In the genomic region with DNA sequence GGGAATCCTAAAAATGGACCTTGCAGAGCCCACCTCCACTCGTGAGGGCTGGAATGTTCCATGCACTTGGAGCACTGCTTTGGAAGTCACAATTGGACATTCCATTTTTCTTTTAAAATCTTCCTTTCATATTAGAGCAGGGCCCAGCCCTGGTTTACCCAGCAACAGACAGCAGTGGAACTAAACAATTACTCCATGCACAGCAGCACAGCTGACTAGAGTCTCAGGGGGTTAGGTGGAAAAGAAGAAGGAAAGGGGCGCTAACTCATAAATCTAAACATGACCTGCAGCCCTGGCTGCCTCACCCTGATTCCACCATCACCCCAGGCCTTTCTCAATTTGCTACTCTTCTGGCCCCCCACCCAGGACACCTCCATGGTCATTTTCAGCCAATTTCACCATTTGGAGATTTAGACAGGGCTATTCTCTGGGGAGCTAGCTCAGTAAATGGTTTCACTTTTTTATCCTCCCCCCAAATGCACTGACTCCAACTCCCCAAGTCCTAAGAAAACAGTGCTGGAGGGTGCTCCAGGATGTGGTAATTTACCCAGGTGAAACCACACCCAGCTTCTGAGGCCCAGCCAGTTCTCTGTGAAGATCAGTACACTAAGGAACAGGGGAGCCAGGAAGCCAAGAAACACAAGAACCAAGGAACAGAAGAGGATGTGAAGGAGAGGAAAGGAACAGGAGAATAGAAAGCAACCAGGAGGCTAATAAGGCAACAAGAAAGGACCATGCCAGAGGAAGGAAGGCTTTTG, we compare ENCODE assay signal across 18 cellular contexts. TPM values are rescaled to one million over a fixed set of nuclear protein-coding genes. Genes with fewer than 3 reads are reported as not detected.
DNase-seq lines count a peak whose midpoint lies in the region; ATAC-seq and TF ChIP-seq lines count a peak whose summit lies in the region.
"Had no signal": no experiment of that assay in that cellular context is flagged by ENCODE, and none has a peak within 500 bp of the region (broad histone marks: within the 10 kb centered on the region; RNA-seq: fewer than 3 reads in every experiment).

No MANE protein-coding gene starts in this region.

- H3K9me3 ChIP-seq in breast epithelium (no peaks in the 10 kb centered on the region), ascending aorta (no peaks in the 10 kb centered on the region)

- intact Hi-C loops in activated CD4-positive, alpha-beta T cell treated with anti-CD3 and anti-CD28 coated beads, Interleukin-2, amount 10 ng/mL, durations not matched to agents 24 days and 14 days (cut with micrococcal nuclease): no loop called here
- intact Hi-C loops in breast epithelium (cut with DNase I; ENCODE audit: low total_unique reads) (no loop called here), sciatic nerve (cut with DNase I) (no loop called here), ascending aorta (cut with DNase I) (no loop called here), natural killer cell (cut with micrococcal nuclease) (no loop called here)

- no peaks in the 10 kb centered on the region for H3K9me3 Mint-ChIP-seq in activated CD4-positive, alpha-beta T cell treated with anti-CD3 and anti-CD28 coated beads, Interleukin-2, amount 10 ng/mL, durations not matched to agents 24 days and 14 days
- no peaks in the 10 kb centered on the region for H3K9me3 Mint-ChIP-seq in natural killer cell
- H3K9me3 Mint-ChIP-seq in osteocyte (ENCODE audit: unreplicated experiment): no peaks in the 10 kb centered on the region

- TF ChIP-seq CTCF in breast epithelium (IDR thresholded peaks at IDR 0.05): no peak
- no peak for TF ChIP-seq CTCF in ascending aorta (IDR thresholded peaks at IDR 0.05)
- no peak for TF ChIP-seq CTCF in natural killer cell (IDR thresholded peaks at IDR 0.05)
- TF ChIP-seq CTCF in osteocyte (IDR thresholded peaks at IDR 0.05): no peak

- no peak for TF ChIP-seq POLR2A in breast epithelium (IDR thresholded peaks at IDR 0.05)

- H3K27me3 ChIP-seq in breast epithelium: no peaks in the 10 kb centered on the region
- H3K27me3 ChIP-seq in ascending aorta: no peaks in the 10 kb centered on the region

- peaks cover 4% of the 10 kb centered on the region for H3K27me3 Mint-ChIP-seq in activated CD4-positive, alpha-beta T cell treated with anti-CD3 and anti-CD28 coated beads, Interleukin-2, amount 10 ng/mL, durations not matched to agents 24 days and 14 days
- H3K27me3 Mint-ChIP-seq in natural killer cell (ENCODE audit: low read depth in 2 of 2) (peaks cover 11 to 14% of the 10 kb centered on the region in 2 donors), osteocyte (ENCODE audit: unreplicated experiment) (peaks cover 20% of the 10 kb centered on the region)

- ATAC-seq in sciatic nerve (peak; percentile 95), natural killer cell (no peak)
- ATAC-seq: HepG2, Right ventricle myocardium inferior had no signal

- peak overlapping the region; percentile 1 for H3K27ac Mint-ChIP-seq in activated CD4-positive, alpha-beta T cell treated with anti-CD3 and anti-CD28 coated beads, Interleukin-2, amount 10 ng/mL, durations not matched to agents 24 days and 14 days
- H3K27ac Mint-ChIP-seq in natural killer cell (no peak overlapping the region), osteocyte (ENCODE audit: unreplicated experiment) (no peak overlapping the region)

- H3K4me3 ChIP-seq in breast epithelium (no peak overlapping the region), ascending aorta (no peak overlapping the region)

- no peaks in the 10 kb centered on the region for H3K4me1 ChIP-seq in breast epithelium
- H3K4me1 ChIP-seq in ascending aorta: no peaks in the 10 kb centered on the region

- peak overlapping the region; percentile 13 for H3K4me3 Mint-ChIP-seq in activated CD4-positive, alpha-beta T cell treated with anti-CD3 and anti-CD28 coated beads, Interleukin-2, amount 10 ng/mL, durations not matched to agents 24 days and 14 days
- H3K4me3 Mint-ChIP-seq in natural killer cell (no peak overlapping the region), osteocyte (ENCODE audit: unreplicated experiment) (no peak overlapping the region)

- peaks cover 20% of the 10 kb centered on the region for H3K4me1 Mint-ChIP-seq in activated CD4-positive, alpha-beta T cell treated with anti-CD3 and anti-CD28 coated beads, Interleukin-2, amount 10 ng/mL, durations not matched to agents 24 days and 14 days
- H3K4me1 Mint-ChIP-seq in natural killer cell (peaks cover 4% of the 10 kb centered on the region in 2 donors), osteocyte (ENCODE audit: unreplicated experiment) (peaks cover 9% of the 10 kb centered on the region)

- H3K36me3 Mint-ChIP-seq in activated CD4-positive, alpha-beta T cell treated with anti-CD3 and anti-CD28 coated beads, Interleukin-2, amount 10 ng/mL, durations not matched to agents 24 days and 14 days (ENCODE audit: low read depth): no peaks in the 10 kb centered on the region
- H3K36me3 Mint-ChIP-seq in natural killer cell: no peaks in the 10 kb centered on the region
- no peaks in the 10 kb centered on the region for H3K36me3 Mint-ChIP-seq in osteocyte (ENCODE audit: unreplicated experiment)

- H3K27ac ChIP-seq in breast epithelium: no peak overlapping the region
- H3K27ac ChIP-seq in ascending aorta: no peak overlapping the region

- peak; percentile 74 for DNase-seq in activated CD4-positive, alpha-beta T cell treated with anti-CD3 and anti-CD28 coated beads, Interleukin-2, amount 10 ng/mL, durations not matched to agents 24 days and 14 days
- no peak for DNase-seq in activated CD4-positive, alpha-beta T cell treated with anti-CD3 and anti-CD28 coated beads for 48 hours
- peak; percentile 12 for DNase-seq in MV-4-11 (lab: John Stamatoyannopoulos, UW)
- peak; percentile 21 to 59 for DNase-seq in breast epithelium (ENCODE audit: low spot score in 2 of 2)
- DNase-seq in sciatic nerve (ENCODE audit: low spot score): no peak
- DNase-seq in ascending aorta (ENCODE audit: low spot score in 2 of 2): no peak
- DNase-seq in natural killer cell: no peak
- no peak for DNase-seq in osteocyte (ENCODE audit: extremely low spot score, unreplicated experiment)
- DNase-seq: activated CD8-positive, alpha-beta memory T cell treated with anti-CD3 and anti-CD28 coated beads, Interleukin-2, amount 50 U/mL, for 4 hours; amniotic stem cell; mesenchymal stem cell; NCI-H1436; NCI-H524 had no signal

- no peaks in the 10 kb centered on the region for H3K36me3 ChIP-seq in breast epithelium
- no peaks in the 10 kb centered on the region for H3K36me3 ChIP-seq in ascending aorta

RNA-seq across cellular contexts. Expression of a gene that starts 1.6 kb away (rescaled TPM):
- not detected in 2 replicates for total RNA-seq in activated CD4-positive, alpha-beta T cell treated with anti-CD3 and anti-CD28 coated beads, Interleukin-2, amount 10 ng/mL, durations not matched to agents 24 days and 14 days
- 1 to 10 TPM in 1 of 3 donors, under 1 TPM in 1, not detected in 1; 0.29 to 7.5 TPM for total RNA-seq in breast epithelium
- not detected for total RNA-seq in sciatic nerve
- not detected for total RNA-seq in ascending aorta
- total RNA-seq in natural killer cell: not detected
- total RNA-seq in osteocyte: not detected in 2 replicates
- total RNA-seq: A673, fibroblast of lung, HepG2, osteoblast, Right ventricle myocardium inferior had no signal

RNA-seq across cellular contexts. Expression of a gene that starts 40.1 kb away (rescaled TPM):
- not detected in 2 replicates for total RNA-seq in activated CD4-positive, alpha-beta T cell treated with anti-CD3 and anti-CD28 coated beads, Interleukin-2, amount 10 ng/mL, durations not matched to agents 24 days and 14 days
- under 1 TPM in 1 of 3 donors, not detected in 2; under 0.01 TPM for total RNA-seq in breast epithelium
- total RNA-seq in sciatic nerve: not detected
- total RNA-seq in ascending aorta: not detected
- not detected for total RNA-seq in natural killer cell
- total RNA-seq in osteocyte: not detected in 2 replicates
- total RNA-seq: A673, fibroblast of lung, HepG2, osteoblast, Right ventricle myocardium inferior had no signal

RNA-seq across cellular contexts. Expression of a gene that starts 58.6 kb away (rescaled TPM):
- total RNA-seq in activated CD4-positive, alpha-beta T cell treated with anti-CD3 and anti-CD28 coated beads, Interleukin-2, amount 10 ng/mL, durations not matched to agents 24 days and 14 days: 4.7 and 5.8 TPM in 2 replicates
- total RNA-seq in breast epithelium (1 to 10 TPM; 1.0 to 6.4 (median 4.9) TPM), sciatic nerve (4.7 TPM), ascending aorta (3.5 TPM), natural killer cell (1 to 10 TPM in 1 of 3 donors, under 1 TPM in 2; 0.45 to 1.0 (median 0.48) TPM), osteocyte (1.5 and 2.0 TPM in 2 replicates)
- total RNA-seq: HepG2 had no signal

RNA-seq across cellular contexts. Expression of a gene that starts 58.6 kb away (rescaled TPM):
- 0.09 and 0.21 TPM in 2 replicates for total RNA-seq in activated CD4-positive, alpha-beta T cell treated with anti-CD3 and anti-CD28 coated beads, Interleukin-2, amount 10 ng/mL, durations not matched to agents 24 days and 14 days
- total RNA-seq in breast epithelium (under 1 TPM in 1 of 3 donors, not detected in 2; 0.15 TPM), sciatic nerve (not detected), ascending aorta (not detected), natural killer cell (not detected), osteocyte (not detected in 2 replicates)
- total RNA-seq: HepG2, Right ventricle myocardium inferior had no signal

Comparison
In these comparisons a context has a peak if more than half of its experiments do, and no peak if none do; other contexts are left out.
1. DNase-seq: peak in activated CD4-positive, alpha-beta T cell treated with anti-CD3 and anti-CD28 coated beads, Interleukin-2, amount 10 ng/mL, durations not matched to agents 24 days and 14 days (single experiment), MV-4-11 (single experiment) and breast epithelium (2 of 2); none in activated CD4-positive, alpha-beta T cell treated with anti-CD3 and anti-CD28 coated beads for 48 hours (single experiment), sciatic nerve (single experiment), ascending aorta (0 of 2), natural killer cell (single experiment) and osteocyte (single experiment).